Comparison of ENCODE assay signal across 7 cellular contexts in genomic region chrX:153606503-153606902, GRCh38. TPM values are rescaled to one million over a fixed set of nuclear protein-coding genes. Genes with fewer than 3 reads are reported as not detected.
"Had no signal": no experiment of that assay in that cellular context is flagged by ENCODE, and none has a peak within 500 bp of the region (broad histone marks: within the 10 kb centered on the region; RNA-seq: fewer than 3 reads in every experiment).

No MANE protein-coding gene starts in this region.

- DNase-seq: KBM-7, KG1 had no signal

- H3K27ac Mint-ChIP-seq: IgD-negative memory B cell had no signal

- H3K27ac ChIP-seq: HL-60 had no signal

- H3K4me3 Mint-ChIP-seq: IgD-negative memory B cell had no signal

- H3K36me3 Mint-ChIP-seq: IgD-negative memory B cell had no signal

- H3K9me3 Mint-ChIP-seq: IgD-negative memory B cell had no signal

- H3K4me3 ChIP-seq: K562 had no signal

RNA-seq across cellular contexts. Expression of gene DUSP9, which starts 40.5 kb away (rescaled TPM):
- total RNA-seq: HT-29, HT1080 had no signal
- polyA plus RNA-seq: IgD-negative memory B cell had no signal
